17 cellular contexts compared by ENCODE assay signal in genomic region chr18:73719611-73720010, GRCh38.
A peak's percentile ranks its signal among the peaks of the same experiment; 100 is the strongest.
DNase-seq lines count a peak whose midpoint lies in the region; ATAC-seq and FAIRE-seq lines count a peak whose summit lies in the region.
"Had no signal": no experiment of that assay in that cellular context is flagged by ENCODE, and none has a peak within 500 bp of the region (broad histone marks: within the 10 kb centered on the region; RNA-seq: fewer than 3 reads in every experiment).

No MANE protein-coding gene starts in this region.

- ATAC-seq in GM18867 (IDR thresholded peaks at IDR 0.05; ENCODE audit: unreplicated experiment), result no peak
- ATAC-seq: CD8-positive, alpha-beta T cell; Right ventricle myocardium inferior; T-cell had no signal

- no peak for FAIRE-seq in urothelium cell line (lab: Jason Lieb, UNC)

- peak; percentile 22 for DNase-seq in NCI-H748 (lab: John Stamatoyannopoulos, UW; ENCODE audit: unreplicated experiment)
- no peak for DNase-seq in NCI-H748 treated with DMSO at 0.1 percent for 48 hours (lab: John Stamatoyannopoulos, UW)
- DNase-seq in NCI-H1105 (lab: John Stamatoyannopoulos, UW), result peak; percentile 8
- DNase-seq in NCI-H510A treated with DMSO at 0.1 percent for 48 hours (lab: John Stamatoyannopoulos, UW), result peak; percentile 60
- peak; percentile 43 for DNase-seq in urothelium cell line (ENCODE audit: low spot score)
- no peak for DNase-seq in activated CD4-positive, CD25-positive, alpha-beta regulatory T cell (lab: John Stamatoyannopoulos, UW)
- no peak for DNase-seq in D341Med (ENCODE audit: low spot score)
- DNase-seq: CD8-positive, alpha-beta T cell; H7; MM.1S; NCI-H187 treated with DMSO at 0.1 percent for 48 hours; NCI-H774; Peyer's patch; SK-N-SH; T-cell had no signal

Comparison
In these comparisons a context has a peak if more than half of its experiments do, and no peak if none do; other contexts are left out.
1. DNase-seq: peak in NCI-H748 (single experiment), NCI-H1105 (single experiment), NCI-H510A treated with DMSO at 0.1 percent for 48 hours (single experiment) and urothelium cell line (single experiment); none in NCI-H748 treated with DMSO at 0.1 percent for 48 hours (single experiment), activated CD4-positive, CD25-positive, alpha-beta regulatory T cell (0 of 4) and D341Med (single experiment).